1 cellular context compared by ENCODE assay signal in the genomic region with DNA sequence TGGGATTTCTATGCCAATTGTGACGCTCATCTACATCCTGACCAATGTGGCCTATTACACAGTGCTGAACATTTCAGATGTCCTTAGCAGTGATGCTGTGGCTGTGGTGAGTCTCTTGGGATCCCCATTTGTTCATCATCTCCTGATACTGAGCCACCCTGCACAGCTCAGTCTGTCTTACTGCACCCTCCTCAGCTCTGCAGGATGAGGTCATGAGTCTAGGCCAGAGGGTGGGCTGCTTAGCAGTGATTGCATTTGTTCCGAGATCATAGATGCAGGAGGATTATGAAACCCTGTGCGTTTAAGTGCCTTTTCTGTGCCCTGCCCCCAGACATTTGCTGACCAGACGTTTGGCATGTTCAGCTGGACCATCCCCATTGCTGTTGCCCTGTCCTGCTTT.
TF ChIP-seq lines count a peak whose summit lies in the region.

No MANE protein-coding gene starts in this region.

TF ChIP-seq in IMR-90, 13 proteins besides CTCF, POLR2A, EP300 and RAD21:
- TF ChIP-seq, protein P1, sequence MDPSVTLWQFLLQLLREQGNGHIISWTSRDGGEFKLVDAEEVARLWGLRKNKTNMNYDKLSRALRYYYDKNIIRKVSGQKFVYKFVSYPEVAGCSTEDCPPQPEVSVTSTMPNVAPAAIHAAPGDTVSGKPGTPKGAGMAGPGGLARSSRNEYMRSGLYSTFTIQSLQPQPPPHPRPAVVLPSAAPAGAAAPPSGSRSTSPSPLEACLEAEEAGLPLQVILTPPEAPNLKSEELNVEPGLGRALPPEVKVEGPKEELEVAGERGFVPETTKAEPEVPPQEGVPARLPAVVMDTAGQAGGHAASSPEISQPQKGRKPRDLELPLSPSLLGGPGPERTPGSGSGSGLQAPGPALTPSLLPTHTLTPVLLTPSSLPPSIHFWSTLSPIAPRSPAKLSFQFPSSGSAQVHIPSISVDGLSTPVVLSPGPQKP (IDR thresholded peaks at IDR 0.05; ENCODE audit: borderline replicate concordance, low read depth, low read length) = no peak
- TF ChIP-seq FOS (IDR thresholded peaks at IDR 0.05; ENCODE audit: low read depth, low read length) = no peak
- TF ChIP-seq SMC3 (IDR thresholded peaks at IDR 0.05; ENCODE audit: low read depth, low read length) = no peak
- TF ChIP-seq BHLHE40 (IDR thresholded peaks at IDR 0.05; ENCODE audit: low read depth, low read length) = no peak
- no peak for TF ChIP-seq RFX5 (IDR thresholded peaks at IDR 0.05; ENCODE audit: low read depth, low read length)
- TF ChIP-seq CHD1 (IDR thresholded peaks at IDR 0.05; ENCODE audit: low read depth, low read length) = no peak
- no peak for TF ChIP-seq MAZ (IDR thresholded peaks at IDR 0.05; ENCODE audit: borderline replicate concordance, low read depth, low read length)
- TF ChIP-seq CEBPB (IDR thresholded peaks at IDR 0.05; ENCODE audit: low read depth, low read length) = no peak
- TF ChIP-seq USF2 (IDR thresholded peaks at IDR 0.05; ENCODE audit: low read depth, low read length) = no peak
